In genomic region chr11:44010789-44011251, GRCh38 we compare ENCODE assay signal across 30 cellular contexts. TPM values are rescaled to one million over a fixed set of nuclear protein-coding genes. Genes with fewer than 3 reads are reported as not detected.
DNase-seq lines count a peak whose midpoint lies in the region; ATAC-seq and TF ChIP-seq lines count a peak whose summit lies in the region.
"Had no signal": no experiment of that assay in that cellular context is flagged by ENCODE, and none has a peak within 500 bp of the region (broad histone marks: within the 10 kb centered on the region; RNA-seq: fewer than 3 reads in every experiment).

No MANE protein-coding gene starts in this region.

- no peak overlapping the region for H3K4me3 ChIP-seq in ascending aorta
- no peak overlapping the region for H3K4me3 ChIP-seq in tibial artery
- H3K4me3 ChIP-seq: dorsolateral prefrontal cortex, lung, SK-N-MC, suprapubic skin had no signal

- H3K27me3 ChIP-seq in ascending aorta (no peaks in the 10 kb centered on the region), tibial artery (no peaks in the 10 kb centered on the region)
- H3K27me3 ChIP-seq: dorsolateral prefrontal cortex had no signal

- H3K36me3 ChIP-seq in ascending aorta (no peaks in the 10 kb centered on the region), tibial artery (no peaks in the 10 kb centered on the region)
- H3K36me3 ChIP-seq: neutrophil, suprapubic skin had no signal

- no peak for ATAC-seq in HG02938 (IDR thresholded peaks at IDR 0.05; ENCODE audit: unreplicated experiment)
- ATAC-seq: activated T-cell treated with anti-CD3 and anti-CD28 coated beads, Interleukin-2, amount 50 U/mL, for 72 hours had no signal

- TF ChIP-seq CTCF in ascending aorta (IDR thresholded peaks at IDR 0.05) = no peak
- TF ChIP-seq CTCF in tibial artery (IDR thresholded peaks at IDR 0.05) = no peak

- H3K9me3 ChIP-seq in ascending aorta (no peaks in the 10 kb centered on the region), tibial artery (no peaks in the 10 kb centered on the region)
- H3K9me3 ChIP-seq: neutrophil, suprapubic skin had no signal

- peak; percentile 82 for DNase-seq in GM03348 (ENCODE audit: low spot score)
- peak in 1 of 2 donors; percentile 73 for DNase-seq in ascending aorta (ENCODE audit: low spot score in 2 of 2)
- DNase-seq in mesenteric fat pad (ENCODE audit: low spot score) = peak; percentile 20
- peak; percentile 19 to 66 for DNase-seq in tibial artery
- no peak for DNase-seq in activated effector memory CD4-positive, alpha-beta T cell treated with anti-CD3 and anti-CD28 coated beads, Interleukin-2, amount 50 U/mL, for 16 hours
- DNase-seq in SW480 (ENCODE audit: low spot score) = no peak
- no peak for DNase-seq in DMS79 (lab: John Stamatoyannopoulos, UW)
- DNase-seq: activated CD4-positive, alpha-beta T cell treated with anti-CD3 and anti-CD28 coated beads for 48 hours; activated naive CD4-positive, alpha-beta T cell treated with anti-CD3 and anti-CD28 coated beads for 36 hours; activated T-cell treated with anti-CD3 and anti-CD28 coated beads, Interleukin-2, amount 50 U/mL, for 72 hours; amniotic stem cell; CD4-positive, alpha-beta memory T cell; DMS 273 treated with DMSO at 0.1 percent for 48 hours; H9; NCI-H2081 treated with DMSO at 0.1 percent for 48 hours; NCI-H345; NCI-H774; RPMI8226; small intestine; stimulated activated CD4-positive, alpha-beta T cell treated with anti-CD3 and anti-CD28 coated beads, Interleukin-1b, Interleukin-23, amount 100 ng/mL, for 48 hours; T-helper 2 cell had no signal

- intact Hi-C loops in ascending aorta (cut with DNase I) = no loop called here
- intact Hi-C loops in tibial artery (cut with DNase I; ENCODE audit: low total_unique reads) = no loop called here

- H3K4me1 ChIP-seq in ascending aorta (peaks cover 8 to 71% of the 10 kb centered on the region in 2 donors), tibial artery (peaks cover 0 to 100% (median 46%) of the 10 kb centered on the region in 4 donors)
- H3K4me1 ChIP-seq: suprapubic skin had no signal

- H3K27ac ChIP-seq in ascending aorta (peak overlapping the region; percentile 83 to 93), tibial artery (peak overlapping the region; percentile 78 to 80)
- H3K27ac ChIP-seq: dorsolateral prefrontal cortex, neutrophil, SK-N-MC, suprapubic skin had no signal

RNA-seq across cellular contexts. Expression of gene ACCSL, which starts 37.0 kb away (rescaled TPM):
- total RNA-seq in ascending aorta (not detected), mesenteric fat pad (not detected)
- total RNA-seq: activated naive CD4-positive, alpha-beta T cell treated with anti-CD3 and anti-CD28 coated beads for 36 hours; cardiac septum; CD4-positive, alpha-beta memory T cell; G401; H9; pulmonary artery endothelial cell had no signal

RNA-seq across cellular contexts. Expression of gene ACCS, which starts 55.2 kb away (rescaled TPM):
- total RNA-seq in ascending aorta = 8.5 TPM
- 20.4 TPM for total RNA-seq in mesenteric fat pad
- total RNA-seq: G401 had no signal

Comparison
In these comparisons a context has a peak if more than half of its experiments do, and no peak if none do; other contexts are left out.
1. DNase-seq: peak in GM03348 (single experiment), mesenteric fat pad (single experiment) and tibial artery (2 of 2); none in activated effector memory CD4-positive, alpha-beta T cell treated with anti-CD3 and anti-CD28 coated beads, Interleukin-2, amount 50 U/mL, for 16 hours (single experiment), SW480 (single experiment) and DMS79 (single experiment).